Comparison of ENCODE assay signal across 9 cellular contexts in the genomic region with DNA sequence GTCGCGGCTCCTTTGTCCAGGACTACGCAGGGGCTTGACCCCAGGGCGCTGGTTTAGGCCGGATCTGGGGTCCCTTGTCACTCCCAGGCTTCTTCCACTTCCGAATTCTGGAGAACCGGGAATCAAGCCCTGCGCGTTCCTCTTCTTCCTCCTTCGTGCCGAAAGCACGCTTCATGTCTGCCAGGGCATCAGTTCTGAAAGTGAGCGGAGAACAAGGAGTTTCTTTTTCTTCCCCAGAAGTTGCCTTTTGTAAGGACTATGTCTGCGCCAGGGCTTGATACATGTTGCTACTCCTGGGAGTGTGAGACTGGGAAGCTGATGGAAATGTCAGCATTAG.
DNase-seq lines count a peak whose midpoint lies in the region; ATAC-seq and TF ChIP-seq lines count a peak whose summit lies in the region.
"Had no signal": no experiment of that assay in that cellular context is flagged by ENCODE, and none has a peak within 500 bp of the region (broad histone marks: within the 10 kb centered on the region; RNA-seq: fewer than 3 reads in every experiment).

No MANE protein-coding gene starts in this region.

- intact Hi-C loops in CD8-positive, alpha-beta T cell (cut with DNase I, micrococcal nuclease): loop anchor here (2.0 to 10.0 kb wide), 2 partner anchors 162 to 820 kb away; no protein-coding TSS in a partner anchor
- intact Hi-C loops in psoas muscle (cut with DNase I): loop anchor here in 1 of 2 donors (5.0 to 10.0 kb wide), 4 partner anchors 162 to 915 kb away; a partner anchor contains a TSS

- no peak for DNase-seq in CD8-positive, alpha-beta T cell
- DNase-seq in T-helper 17 cell: no peak
- DNase-seq in fibroblast of mammary gland (ENCODE audit: low read depth): no peak
- no peak for DNase-seq in psoas muscle
- no peak for DNase-seq in hippocampal formation (lab: John Stamatoyannopoulos, UW)
- no peak for DNase-seq in NCI-H2227 treated with DMSO at 0.1 percent for 48 hours (lab: John Stamatoyannopoulos, UW)
- DNase-seq in mucosa of gallbladder (ENCODE audit: low spot score): no peak
- DNase-seq in NCI-H1694 (lab: John Stamatoyannopoulos, UW): no peak
- DNase-seq: NCI-H146 had no signal

- H3K27me3 ChIP-seq in CD8-positive, alpha-beta T cell (ENCODE audit: insufficient read depth, low read length): peaks cover 4% of the 10 kb centered on the region
- H3K27me3 ChIP-seq in psoas muscle (ENCODE audit: insufficient read depth in 3 of 3, low read length in 2 of 3): peaks cover 0 to 3% (median 0%) of the 10 kb centered on the region in 3 donors

- peak overlapping the region; percentile 76 for H3K4me3 Mint-ChIP-seq in CD8-positive, alpha-beta T cell
- peak overlapping the region; percentile 88 for H3K4me3 Mint-ChIP-seq in T-helper 17 cell

- no peaks in the 10 kb centered on the region for H3K9me3 Mint-ChIP-seq in CD8-positive, alpha-beta T cell

- H3K9me3 ChIP-seq in CD8-positive, alpha-beta T cell (ENCODE audit: low read length): no peaks in the 10 kb centered on the region
- no peaks in the 10 kb centered on the region for H3K9me3 ChIP-seq in T-helper 17 cell (ENCODE audit: control insufficient read depth, low read length, poor library complexity, severe bottlenecking)
- no peaks in the 10 kb centered on the region for H3K9me3 ChIP-seq in psoas muscle

- peak overlapping the region; percentile 85 for H3K4me3 ChIP-seq in CD8-positive, alpha-beta T cell (ENCODE audit: low read depth, low read length)
- H3K4me3 ChIP-seq in fibroblast of mammary gland (ENCODE audit: control insufficient read depth, low read depth, low read length) (peak overlapping the region; percentile 5), psoas muscle (peak overlapping the region; percentile 60)

- no peak overlapping the region for H3K27ac ChIP-seq in CD8-positive, alpha-beta T cell (ENCODE audit: low read depth, low read length)
- peak overlapping the region; percentile 1 for H3K27ac ChIP-seq in psoas muscle

- H3K36me3 ChIP-seq in CD8-positive, alpha-beta T cell (ENCODE audit: insufficient read depth, low read length): no peaks in the 10 kb centered on the region
- no peaks in the 10 kb centered on the region for H3K36me3 ChIP-seq in psoas muscle (ENCODE audit: insufficient read depth in 1 of 2, low read depth in 1 of 2)

- POLR2A ChIA-PET in CD8-positive, alpha-beta T cell (lab: Charles Lee): no interaction called here

- H3K27me3 Mint-ChIP-seq in CD8-positive, alpha-beta T cell (ENCODE audit: low read depth): peaks cover 38% of the 10 kb centered on the region
- H3K27me3 Mint-ChIP-seq in T-helper 17 cell: peaks cover 63% of the 10 kb centered on the region

- H3K27ac Mint-ChIP-seq in CD8-positive, alpha-beta T cell: no peak overlapping the region
- no peak overlapping the region for H3K27ac Mint-ChIP-seq in T-helper 17 cell

- H3K36me3 Mint-ChIP-seq in CD8-positive, alpha-beta T cell: no peaks in the 10 kb centered on the region
- H3K36me3 Mint-ChIP-seq in T-helper 17 cell (ENCODE audit: low read depth): peaks cover 4% of the 10 kb centered on the region

- CTCF ChIA-PET in CD8-positive, alpha-beta T cell (lab: Charles Lee): interaction anchor here (0.8 to 1.4 kb wide), 2 partner anchors 20 to 160 kb away, joined by 4 read pairs; no protein-coding TSS in a partner anchor

- ATAC-seq in CD8-positive, alpha-beta T cell: no peak
- ATAC-seq in T-helper 17 cell: no peak
- ATAC-seq in psoas muscle: no peak

- peaks cover 7% of the 10 kb centered on the region for H3K4me1 ChIP-seq in CD8-positive, alpha-beta T cell (ENCODE audit: insufficient read depth, low read length)
- no peaks in the 10 kb centered on the region for H3K4me1 ChIP-seq in psoas muscle

- WGBS in psoas muscle, 3 donors: 82 to 89% (median 87%) methylated on average over 14 of the region's 14 CpGs

- TF ChIP-seq CTCF in CD8-positive, alpha-beta T cell (IDR thresholded peaks at IDR 0.05): no peak
- TF ChIP-seq CTCF in fibroblast of mammary gland (conservative IDR thresholded peaks at IDR 0.05; ENCODE audit: control insufficient read depth, insufficient read depth, low read depth, low read length) (no peak), psoas muscle (IDR thresholded peaks at IDR 0.05) (no peak)

- peaks cover 12% of the 10 kb centered on the region for H3K4me1 Mint-ChIP-seq in CD8-positive, alpha-beta T cell (ENCODE audit: low read depth)
- peaks cover 11% of the 10 kb centered on the region for H3K4me1 Mint-ChIP-seq in T-helper 17 cell

Comparison
In these comparisons a context has a peak if more than half of its experiments do, and no peak if none do; other contexts are left out.
1. H3K4me3 ChIP-seq: peak in every context shown above with its lines; median percentile 85 in CD8-positive, alpha-beta T cell; 60 in psoas muscle; 5 in fibroblast of mammary gland.